Comparison of ENCODE assay signal across 9 cellular contexts in genomic region chr5:69334793-69335268, GRCh38. TPM values are rescaled to one million over a fixed set of nuclear protein-coding genes. Genes with fewer than 3 reads are reported as not detected.
A peak's percentile ranks its signal among the peaks of the same experiment; 100 is the strongest.
DNase-seq lines count a peak whose midpoint lies in the region; ATAC-seq and TF ChIP-seq lines count a peak whose summit lies in the region.
"Had no signal": no experiment of that assay in that cellular context is flagged by ENCODE, and none has a peak within 500 bp of the region (broad histone marks: within the 10 kb centered on the region; RNA-seq: fewer than 3 reads in every experiment).

No MANE protein-coding gene starts in this region.

- CTCF ChIA-PET in activated CD4-positive, alpha-beta memory T cell treated with anti-CD3 and anti-CD28 coated beads for 36 hours (lab: Charles Lee) = interaction anchor here (0.6 to 5.4 kb wide), 16 partner anchors 8 to 311 kb away, joined by 3 to 37 read pairs (median 4); partner anchors contain the start of genes AK6, CDK7, RAD17 and SLC30A5

- peak overlapping the region in 1 of 2 donors; percentile 48 for H3K27ac ChIP-seq in lung (ENCODE audit: low read depth in 1 of 2, low read length in 1 of 2)
- H3K27ac ChIP-seq: BLaER1 treated with 17β-estradiol and CSF1 and Interleukin-3, amounts not matched to agents 10 nM and 100 nM had no signal

- peak; percentile 80 for TF ChIP-seq CTCF in lung (IDR thresholded peaks at IDR 0.05; ENCODE audit: control extremely low read depth, extremely low read depth)

- H3K4me1 Mint-ChIP-seq in activated CD4-positive, alpha-beta memory T cell treated with anti-CD3 and anti-CD28 coated beads for 36 hours (ENCODE audit: low read depth) = peaks cover 17% of the 10 kb centered on the region

- no peak overlapping the region for H3K4me3 Mint-ChIP-seq in activated CD4-positive, alpha-beta memory T cell treated with anti-CD3 and anti-CD28 coated beads for 36 hours

- WGBS in lung, 2 donors = 12 to 13% methylated on average over 18 of the region's 18 CpGs

- peaks cover 2% of the 10 kb centered on the region for H3K36me3 Mint-ChIP-seq in activated CD4-positive, alpha-beta memory T cell treated with anti-CD3 and anti-CD28 coated beads for 36 hours

- peaks cover 0 to 2% of the 10 kb centered on the region in 2 donors for H3K4me1 ChIP-seq in lung (ENCODE audit: control insufficient read depth in 2 of 2, insufficient read depth in 2 of 2, low read length in 2 of 2)

- H3K4me3 ChIP-seq in lung = no peak overlapping the region
- H3K4me3 ChIP-seq: BLaER1 treated with 17β-estradiol and CSF1 and Interleukin-3, amounts not matched to agents 10 nM and 100 nM had no signal

- H3K27ac Mint-ChIP-seq in activated CD4-positive, alpha-beta memory T cell treated with anti-CD3 and anti-CD28 coated beads for 36 hours = no peak overlapping the region

- no peaks in the 10 kb centered on the region for H3K27me3 Mint-ChIP-seq in activated CD4-positive, alpha-beta memory T cell treated with anti-CD3 and anti-CD28 coated beads for 36 hours

- H3K27me3 ChIP-seq in lung (ENCODE audit: control insufficient read depth, insufficient read depth) = no peaks in the 10 kb centered on the region
- H3K27me3 ChIP-seq: BLaER1 treated with 17β-estradiol and CSF1 and Interleukin-3, amounts not matched to agents 10 nM and 100 nM had no signal

- peak; percentile 72 for DNase-seq in NCI-H1436 (lab: John Stamatoyannopoulos, UW)
- no peak for DNase-seq in NCI-H1436 treated with DMSO at 0.1 percent for 48 hours (lab: John Stamatoyannopoulos, UW)
- peak; percentile 55 for DNase-seq in NCI-H748 treated with DMSO at 0.1 percent for 48 hours (lab: John Stamatoyannopoulos, UW)
- peak; percentile 88 for DNase-seq in activated CD4-positive, alpha-beta memory T cell treated with anti-CD3 and anti-CD28 coated beads for 36 hours
- peak; percentile 61 to 81 for DNase-seq in dermis microvascular lymphatic vessel endothelial cell (ENCODE audit: low read depth in 2 of 2)
- peak; percentile 85 for DNase-seq in lung (ENCODE audit: low spot score)
- DNase-seq in stimulated activated CD4-positive, alpha-beta T cell treated with anti-CD3 and anti-CD28 coated beads, TNF-alpha, amount 100 ng/mL, for 4 hours (ENCODE audit: low read depth in 3 of 3) = peak; percentile 42 to 55 (median 45)

- H3K9me3 Mint-ChIP-seq in activated CD4-positive, alpha-beta memory T cell treated with anti-CD3 and anti-CD28 coated beads for 36 hours = no peaks in the 10 kb centered on the region

- H3K36me3 ChIP-seq in lung (ENCODE audit: control insufficient read depth in 2 of 2, insufficient read depth in 2 of 2, low read length in 2 of 2) = no peaks in the 10 kb centered on the region
- H3K36me3 ChIP-seq: BLaER1 treated with 17β-estradiol and CSF1 and Interleukin-3, amounts not matched to agents 10 nM and 100 nM had no signal

- H3K9me3 ChIP-seq in lung (ENCODE audit: control insufficient read depth in 2 of 2, insufficient read depth in 1 of 2, low read length in 1 of 2) = no peaks in the 10 kb centered on the region
- H3K9me3 ChIP-seq: BLaER1 treated with 17β-estradiol and CSF1 and Interleukin-3, amounts not matched to agents 10 nM and 100 nM had no signal

- POLR2A ChIA-PET in activated CD4-positive, alpha-beta memory T cell treated with anti-CD3 and anti-CD28 coated beads for 36 hours (lab: Charles Lee) = interaction anchor here (0.5 to 1.0 kb wide), 2 partner anchors 25 to 97 kb away, joined by 4 read pairs; no protein-coding TSS in a partner anchor

- peak; percentile 35 for ATAC-seq in HG03196 (IDR thresholded peaks at IDR 0.05; ENCODE audit: unreplicated experiment)
- ATAC-seq in lung (ENCODE audit: insufficient read depth, low FRiP score) = peak; percentile 84

- intact Hi-C loops in activated CD4-positive, alpha-beta memory T cell treated with anti-CD3 and anti-CD28 coated beads for 36 hours (cut with micrococcal nuclease) = loop anchor here (1.0 kb wide), 3 partner anchors 146 to 292 kb away; partner anchors contain the start of gene CENPH

RNA-seq across cellular contexts. Expression of gene CCDC125, which starts 2.2 kb away (rescaled TPM):
- total RNA-seq in activated CD4-positive, alpha-beta memory T cell treated with anti-CD3 and anti-CD28 coated beads for 36 hours = 10 to 100 TPM in 1 of 2 experiments, 1 to 10 TPM in 1; 8.9 to 11.3 TPM
- 2.9 and 3.0 TPM in 2 replicates for total RNA-seq in dermis microvascular lymphatic vessel endothelial cell
- total RNA-seq in lung = 10 to 100 TPM; 13.0 to 16.1 TPM
- 1 to 10 TPM; 4.7 to 4.9 TPM for polyA plus RNA-seq in lung

RNA-seq across cellular contexts. Expression of gene AK6, which starts 34.5 kb away (rescaled TPM):
- 10 to 100 TPM; 79.8 to 87.0 TPM for total RNA-seq in activated CD4-positive, alpha-beta memory T cell treated with anti-CD3 and anti-CD28 coated beads for 36 hours
- total RNA-seq in dermis microvascular lymphatic vessel endothelial cell = 15.6 and 16.7 TPM in 2 replicates
- total RNA-seq in lung = 10 to 100 TPM; 20.6 to 33.1 TPM
- 10 to 100 TPM; 34.4 to 38.0 TPM for polyA plus RNA-seq in lung

RNA-seq across cellular contexts. Expression of gene TAF9, which starts 34.5 kb away (rescaled TPM):
- total RNA-seq in activated CD4-positive, alpha-beta memory T cell treated with anti-CD3 and anti-CD28 coated beads for 36 hours = 10 to 100 TPM; 55.8 to 58.3 TPM
- total RNA-seq in dermis microvascular lymphatic vessel endothelial cell (63.3 and 78.7 TPM in 2 replicates), lung (10 to 100 TPM; 37.3 to 39.6 TPM)
- 10 to 100 TPM; 50.7 to 56.7 TPM for polyA plus RNA-seq in lung

RNA-seq across cellular contexts. Expression of gene RAD17, which starts 34.8 kb away (rescaled TPM):
- total RNA-seq in activated CD4-positive, alpha-beta memory T cell treated with anti-CD3 and anti-CD28 coated beads for 36 hours = 10 to 100 TPM; 26.9 to 31.9 TPM
- 9.0 and 11.7 TPM in 2 replicates for total RNA-seq in dermis microvascular lymphatic vessel endothelial cell
- 10 to 100 TPM; 18.6 to 39.8 TPM for total RNA-seq in lung
- 10 to 100 TPM in 1 of 2 donors, 1 to 10 TPM in 1; 10.0 to 10.9 TPM for polyA plus RNA-seq in lung
